ENCODE assay signal across 1 cellular context in genomic region chr20:33784225-33784624, GRCh38.
TF ChIP-seq lines count a peak whose summit lies in the region.

No MANE protein-coding gene starts in this region.

TF ChIP-seq in WTC11, 78 proteins besides CTCF, POLR2A, EP300 and RAD21:
- TF ChIP-seq ZMAT4 (CRISPR knock-in tag; IDR thresholded peaks at IDR 0.05) (no peak), CBFB (CRISPR knock-in tag; IDR thresholded peaks at IDR 0.05; ENCODE audit: low read depth) (no peak), ATF2 (CRISPR knock-in tag; IDR thresholded peaks at IDR 0.05; ENCODE audit: borderline replicate concordance, low read depth) (no peak), ZNF281 (CRISPR knock-in tag; IDR thresholded peaks at IDR 0.05) (no peak), ZNF396 (CRISPR knock-in tag; IDR thresholded peaks at IDR 0.05; ENCODE audit: borderline replicate concordance) (no peak), ZBTB43 (CRISPR knock-in tag; IDR thresholded peaks at IDR 0.05) (no peak), CDX4 (CRISPR knock-in tag; IDR thresholded peaks at IDR 0.05; ENCODE audit: borderline replicate concordance) (no peak), ZNF317 (CRISPR knock-in tag; IDR thresholded peaks at IDR 0.05; ENCODE audit: borderline replicate concordance, low read depth) (no peak), SP1 (CRISPR knock-in tag; conservative IDR thresholded peaks at IDR 0.05) (no peak), E2F1 (CRISPR knock-in tag; IDR thresholded peaks at IDR 0.05) (no peak), AFF4 (CRISPR knock-in tag; IDR thresholded peaks at IDR 0.05; ENCODE audit: borderline replicate concordance) (no peak), NR3C1 (CRISPR knock-in tag; conservative IDR thresholded peaks at IDR 0.05; ENCODE audit: low read depth) (no peak)
